ENCODE assay signal across 21 cellular contexts in the genomic region with DNA sequence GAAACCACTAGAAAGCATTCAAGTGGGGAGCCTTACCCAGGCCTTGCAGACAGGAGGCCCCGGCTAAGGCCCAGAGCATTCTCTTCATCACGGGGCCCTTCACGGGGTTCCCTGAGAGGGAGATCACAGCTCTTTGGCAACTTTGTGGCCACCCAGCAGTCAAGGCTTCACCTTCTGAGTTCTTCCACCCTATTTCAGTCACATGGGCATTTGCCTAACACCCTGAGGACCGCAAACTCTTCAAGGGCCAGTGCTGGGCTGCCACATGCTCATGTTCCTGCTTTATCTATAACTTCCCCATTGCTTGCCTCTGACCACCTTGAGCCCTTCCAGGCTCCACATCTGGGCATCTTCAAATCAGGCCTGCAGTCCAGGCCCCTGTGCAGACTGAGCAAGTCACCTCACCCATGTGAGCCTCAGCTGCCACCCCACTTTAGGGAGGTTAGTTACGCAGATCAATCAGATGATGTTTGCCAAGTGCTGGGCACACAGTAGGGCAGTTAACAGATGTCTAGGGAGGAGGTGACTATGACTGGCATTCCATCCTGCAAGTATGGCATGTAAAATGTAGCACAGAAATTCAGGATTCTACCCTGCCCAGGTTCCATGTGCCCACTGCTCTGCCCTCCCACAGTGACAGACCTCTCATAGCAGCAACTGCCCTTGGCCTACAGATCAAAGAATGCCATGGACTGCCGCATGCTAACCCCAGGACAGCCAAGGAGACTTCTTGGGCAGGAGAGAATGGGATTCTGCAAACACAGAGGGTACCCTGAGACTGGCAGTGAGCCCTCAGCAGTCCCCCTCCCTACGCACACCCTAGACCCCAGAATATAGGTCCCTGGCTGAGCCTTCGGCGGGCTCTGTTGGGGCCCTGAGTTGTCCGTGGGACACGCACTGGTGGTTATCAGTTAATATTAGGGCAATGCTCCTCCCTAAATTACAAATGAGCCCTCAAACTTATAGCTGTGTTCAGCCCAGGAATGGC. TPM values are rescaled to one million over a fixed set of nuclear protein-coding genes. Genes with fewer than 3 reads are reported as not detected.
DNase-seq lines count a peak whose midpoint lies in the region; ATAC-seq and TF ChIP-seq lines count a peak whose summit lies in the region.
"Had no signal": no experiment of that assay in that cellular context is flagged by ENCODE, and none has a peak within 500 bp of the region (broad histone marks: within the 10 kb centered on the region; RNA-seq: fewer than 3 reads in every experiment).

No MANE protein-coding gene starts in this region.

- TF ChIP-seq CTCF in NB4 (IDR thresholded peaks at IDR 0.05; ENCODE audit: low read depth, low read length) = no peak
- no peak for TF ChIP-seq CTCF in endothelial cell (IDR thresholded peaks at IDR 0.05; ENCODE audit: unreplicated experiment)

- no peak for ATAC-seq in GM21825 (IDR thresholded peaks at IDR 0.05; ENCODE audit: unreplicated experiment)
- ATAC-seq: activated naive CD4-positive, alpha-beta T cell treated with anti-CD3 and anti-CD28 coated beads, Interleukin-2, amount 50 U/mL, for 72 hours; stimulated activated naive CD8-positive, alpha-beta T cell treated with anti-CD3 and anti-CD28 coated beads, Interleukin-15, amount 100 ng/mL, for 72 hours had no signal

- no peak overlapping the region for H3K4me3 ChIP-seq in NB4 (ENCODE audit: low read depth, low read length)
- H3K4me3 ChIP-seq: coronary artery, GM23248 had no signal

- H3K36me3 Mint-ChIP-seq in endothelial cell (ENCODE audit: low read depth, unreplicated experiment) = no peaks in the 10 kb centered on the region
- H3K36me3 Mint-ChIP-seq: activated naive CD4-positive, alpha-beta T cell treated with anti-CD3 and anti-CD28 coated beads, Interleukin-2, amount 50 U/mL, for 72 hours; type B pancreatic cell had no signal

- no peak overlapping the region for H3K4me3 Mint-ChIP-seq in endothelial cell (ENCODE audit: unreplicated experiment)
- H3K4me3 Mint-ChIP-seq: activated CD4-positive, alpha-beta memory T cell treated with anti-CD3 and anti-CD28 coated beads, Interleukin-2, amount 10 ng/mL, durations not matched to agents 7 days and 5 days; activated T-cell treated with anti-CD3 and anti-CD28 coated beads, Interleukin-2, amount 50 U/mL, for 24 hours; CD4-positive, alpha-beta T cell; stimulated activated naive CD8-positive, alpha-beta T cell treated with anti-CD3 and anti-CD28 coated beads, Interleukin-15, amount 100 ng/mL, for 72 hours; type B pancreatic cell had no signal

- no peak for TF ChIP-seq POLR2A in NB4 (IDR thresholded peaks at IDR 0.05; ENCODE audit: extremely low read depth, insufficient read length)

- peaks cover 11% of the 10 kb centered on the region for H3K4me1 Mint-ChIP-seq in endothelial cell (ENCODE audit: unreplicated experiment)
- H3K4me1 Mint-ChIP-seq: stimulated activated naive CD8-positive, alpha-beta T cell treated with anti-CD3 and anti-CD28 coated beads, Interleukin-15, amount 100 ng/mL, for 72 hours had no signal

- no peaks in the 10 kb centered on the region for H3K9me3 Mint-ChIP-seq in endothelial cell (ENCODE audit: unreplicated experiment)
- H3K9me3 Mint-ChIP-seq: activated CD4-positive, alpha-beta memory T cell treated with anti-CD3 and anti-CD28 coated beads, Interleukin-2, amount 10 ng/mL, durations not matched to agents 7 days and 5 days; activated naive CD4-positive, alpha-beta T cell treated with anti-CD3 and anti-CD28 coated beads, Interleukin-2, amount 50 U/mL, for 72 hours; activated T-cell treated with anti-CD3 and anti-CD28 coated beads, Interleukin-2, amount 50 U/mL, for 24 hours; CD4-positive, alpha-beta T cell; stimulated activated naive CD8-positive, alpha-beta T cell treated with anti-CD3 and anti-CD28 coated beads, Interleukin-15, amount 100 ng/mL, for 72 hours; type B pancreatic cell had no signal

- DNase-seq in Ammon's horn (ENCODE audit: low spot score) = peak; percentile 67
- DNase-seq in NB4 (ENCODE audit: low read depth) = peak; percentile 30
- no peak for DNase-seq in endothelial cell (ENCODE audit: low spot score)
- peak; percentile 17 for DNase-seq in midbrain (lab: John Stamatoyannopoulos, UW)
- no peak for DNase-seq in SHP77 treated with DMSO at 0.1 percent for 48 hours (lab: John Stamatoyannopoulos, UW)
- no peak for DNase-seq in occipital lobe (lab: John Stamatoyannopoulos, UW)
- DNase-seq in glomerular visceral epithelial cell (ENCODE audit: extremely low spot score) = no peak
- DNase-seq: activated CD4-positive, alpha-beta memory T cell treated with anti-CD3 and anti-CD28 coated beads, Interleukin-2, amount 10 ng/mL, durations not matched to agents 7 days and 5 days; activated T-cell treated with anti-CD3 and anti-CD28 coated beads, Interleukin-2, amount 50 U/mL, for 24 hours; CD4-positive, alpha-beta T cell; DMS53; GM23248; NCI-H1048; NCI-H2107; NCI-H748 treated with DMSO at 0.1 percent for 48 hours; stimulated activated CD4-positive, alpha-beta T cell treated with anti-CD3 and anti-CD28 coated beads, Interleukin-2, amount 100 ng/mL, for 24 hours; stimulated activated naive CD8-positive, alpha-beta T cell treated with anti-CD3 and anti-CD28 coated beads, Interleukin-15, amount 100 ng/mL, for 72 hours had no signal

- peaks cover 1% of the 10 kb centered on the region for H3K27me3 Mint-ChIP-seq in endothelial cell (ENCODE audit: unreplicated experiment)
- H3K27me3 Mint-ChIP-seq: activated T-cell treated with anti-CD3 and anti-CD28 coated beads, Interleukin-2, amount 50 U/mL, for 24 hours; CD4-positive, alpha-beta T cell; stimulated activated naive CD8-positive, alpha-beta T cell treated with anti-CD3 and anti-CD28 coated beads, Interleukin-15, amount 100 ng/mL, for 72 hours; type B pancreatic cell had no signal

- peak overlapping the region; percentile 42 for H3K27ac Mint-ChIP-seq in endothelial cell (ENCODE audit: unreplicated experiment)
- H3K27ac Mint-ChIP-seq: activated CD4-positive, alpha-beta memory T cell treated with anti-CD3 and anti-CD28 coated beads, Interleukin-2, amount 10 ng/mL, durations not matched to agents 7 days and 5 days; activated naive CD4-positive, alpha-beta T cell treated with anti-CD3 and anti-CD28 coated beads, Interleukin-2, amount 50 U/mL, for 72 hours; activated T-cell treated with anti-CD3 and anti-CD28 coated beads, Interleukin-2, amount 50 U/mL, for 24 hours; CD4-positive, alpha-beta T cell; type B pancreatic cell had no signal

RNA-seq across cellular contexts. Expression of gene ZNF710, which starts 37.5 kb away (rescaled TPM):
- total RNA-seq in endothelial cell (ENCODE audit: unreplicated experiment) = 129 TPM
- total RNA-seq in occipital lobe = 14.3 TPM

RNA-seq across cellular contexts. Expression of gene ARPIN, which starts 50.8 kb away (rescaled TPM):
- total RNA-seq in endothelial cell (ENCODE audit: unreplicated experiment) (13.3 TPM), occipital lobe (15.9 TPM)
- total RNA-seq: activated CD4-positive, alpha-beta memory T cell treated with anti-CD3 and anti-CD28 coated beads, Interleukin-2, amount 10 ng/mL, durations not matched to agents 7 days and 5 days; activated naive CD4-positive, alpha-beta T cell treated with anti-CD3 and anti-CD28 coated beads, Interleukin-2, amount 50 U/mL, for 72 hours; CD4-positive, alpha-beta T cell had no signal

Comparison
In these comparisons a context has a peak if more than half of its experiments do, and no peak if none do; other contexts are left out.
1. DNase-seq: peak in Ammon's horn (single experiment), NB4 (single experiment) and midbrain (single experiment); none in endothelial cell (single experiment), SHP77 treated with DMSO at 0.1 percent for 48 hours (single experiment), occipital lobe (single experiment) and glomerular visceral epithelial cell (single experiment).